17 cellular contexts compared by ENCODE assay signal in the genomic region with DNA sequence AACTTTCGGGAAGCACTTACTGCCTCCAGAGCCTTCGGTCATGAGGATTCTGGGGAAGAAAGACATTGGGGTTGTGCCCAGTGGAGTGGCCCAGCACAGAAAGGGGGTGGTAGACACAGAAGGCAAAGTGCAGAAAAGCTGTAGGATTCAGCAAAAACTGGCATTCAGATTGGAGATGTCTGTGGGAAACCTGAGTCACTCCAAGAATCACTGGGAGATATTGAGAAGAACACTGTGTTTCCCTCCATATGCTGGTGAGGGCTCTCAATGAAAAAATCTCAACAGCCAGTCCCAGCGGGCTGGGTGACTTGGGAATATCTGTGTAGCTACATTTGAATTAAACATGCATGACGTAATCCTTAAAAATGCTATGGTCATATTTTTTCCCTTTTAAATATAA.
"Had no signal": no experiment of that assay in that cellular context is flagged by ENCODE, and none has a peak within 500 bp of the region (broad histone marks: within the 10 kb centered on the region; RNA-seq: fewer than 3 reads in every experiment).

No MANE protein-coding gene starts in this region.

- H3K36me3 Mint-ChIP-seq: naive thymus-derived CD4-positive, alpha-beta T cell; type B pancreatic cell had no signal

- H3K9me3 ChIP-seq: ascending aorta, lower lobe of right lung, prostate gland had no signal

- H3K4me1 ChIP-seq: ascending aorta, lower lobe of right lung, prostate gland had no signal

- H3K27me3 ChIP-seq: ascending aorta had no signal

- DNase-seq: activated CD4-positive, alpha-beta T cell treated with anti-CD3 and anti-CD28 coated beads for 1 hour; activated CD4-positive, alpha-beta T cell treated with anti-CD3 and anti-CD28 coated beads, Interleukin-2, amount 50 U/mL, for 48 hours; activated CD8-positive, alpha-beta memory T cell treated with anti-CD3 and anti-CD28 coated beads, Interleukin-2, amount 50 U/mL, for 4 hours; activated T-cell treated with anti-CD3 and anti-CD28 coated beads, Interleukin-2, amount 50 U/mL, for 72 hours; effector CD8-positive, alpha-beta T cell; hippocampal formation; lower lobe of right lung; naive thymus-derived CD4-positive, alpha-beta T cell; stimulated activated CD4-positive, alpha-beta T cell treated with anti-CD3 and anti-CD28 coated beads, Interleukin-2, amount 100 ng/mL, for 24 hours; stimulated activated naive CD4-positive, alpha-beta T cell; SW 1271 had no signal

- H3K27ac ChIP-seq: ascending aorta, coronary artery, lower lobe of right lung, prostate gland had no signal

- ATAC-seq: activated T-cell treated with anti-CD3 and anti-CD28 coated beads, Interleukin-2, amount 50 U/mL, for 72 hours; lower lobe of right lung; naive thymus-derived CD4-positive, alpha-beta T cell; sciatic nerve had no signal

- H3K4me3 Mint-ChIP-seq: activated T-cell treated with anti-CD3 and anti-CD28 coated beads, Interleukin-2, amount 50 U/mL, for 72 hours; naive thymus-derived CD4-positive, alpha-beta T cell; T-helper 2 cell treated with Interferon-gamma antibody and Interleukin-4, amounts not matched to agents 5 μg/mL and 100 μg/mL, for 36 hours; type B pancreatic cell had no signal

- H3K9me3 Mint-ChIP-seq: activated T-cell treated with anti-CD3 and anti-CD28 coated beads, Interleukin-2, amount 50 U/mL, for 72 hours; naive thymus-derived CD4-positive, alpha-beta T cell; T-helper 2 cell treated with Interferon-gamma antibody and Interleukin-4, amounts not matched to agents 5 μg/mL and 100 μg/mL, for 36 hours; type B pancreatic cell had no signal

- H3K36me3 ChIP-seq: ascending aorta, lower lobe of right lung, prostate gland had no signal

- H3K4me3 ChIP-seq: ascending aorta, coronary artery, lower lobe of right lung, prostate gland had no signal

- H3K27ac Mint-ChIP-seq: activated T-cell treated with anti-CD3 and anti-CD28 coated beads, Interleukin-2, amount 50 U/mL, for 72 hours; naive thymus-derived CD4-positive, alpha-beta T cell; T-helper 2 cell treated with Interferon-gamma antibody and Interleukin-4, amounts not matched to agents 5 μg/mL and 100 μg/mL, for 36 hours; type B pancreatic cell had no signal
